8 cellular contexts compared by ENCODE assay signal in the genomic region with DNA sequence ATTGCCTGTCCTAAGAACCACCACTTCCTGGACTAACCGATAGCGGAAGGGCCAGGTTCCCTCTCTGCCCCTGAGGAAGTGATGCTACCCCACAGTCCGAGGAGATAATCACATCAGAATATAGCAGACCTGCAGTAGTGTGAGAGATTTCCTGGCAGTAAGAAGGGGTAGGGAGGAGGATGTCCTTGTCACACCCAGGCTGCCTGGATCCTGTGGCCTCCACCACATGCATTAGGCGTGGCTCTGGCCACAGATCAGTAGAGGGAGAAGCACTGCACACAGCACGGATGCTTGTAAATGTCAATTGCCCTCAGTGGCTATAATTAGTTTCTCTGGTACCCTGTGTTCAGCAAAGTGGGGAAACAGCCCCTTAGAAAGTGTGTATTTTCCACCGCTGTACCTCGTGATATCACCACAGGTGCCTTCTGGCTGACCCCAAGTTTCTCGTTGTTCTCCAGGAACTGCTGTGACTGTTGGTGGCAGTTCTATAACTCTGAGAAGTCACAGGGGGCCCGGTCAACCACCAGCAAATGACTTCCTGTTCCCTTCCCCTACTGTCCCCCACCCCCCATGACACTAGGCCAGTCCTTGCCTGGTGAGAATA.
DNase-seq lines count a peak whose midpoint lies in the region; ATAC-seq and TF ChIP-seq lines count a peak whose summit lies in the region.

No MANE protein-coding gene starts in this region.

- no peaks in the 10 kb centered on the region for H3K9me3 ChIP-seq in BE2C

- no peaks in the 10 kb centered on the region for H3K9me3 Mint-ChIP-seq in activated CD8-positive, alpha-beta memory T cell treated with anti-CD3 and anti-CD28 coated beads, Interleukin-2, amount 10 ng/mL, durations not matched to agents 7 days and 5 days (ENCODE audit: low read depth)

- H3K36me3 Mint-ChIP-seq in activated CD8-positive, alpha-beta memory T cell treated with anti-CD3 and anti-CD28 coated beads, Interleukin-2, amount 10 ng/mL, durations not matched to agents 7 days and 5 days = peaks cover 36% of the 10 kb centered on the region

- no peak overlapping the region for H3K27ac ChIP-seq in foreskin keratinocyte

- H3K27ac Mint-ChIP-seq in activated CD8-positive, alpha-beta memory T cell treated with anti-CD3 and anti-CD28 coated beads, Interleukin-2, amount 10 ng/mL, durations not matched to agents 7 days and 5 days = peak overlapping the region; percentile 92

- H3K27me3 Mint-ChIP-seq in activated CD8-positive, alpha-beta memory T cell treated with anti-CD3 and anti-CD28 coated beads, Interleukin-2, amount 10 ng/mL, durations not matched to agents 7 days and 5 days = no peaks in the 10 kb centered on the region

- CTCF ChIA-PET in activated CD8-positive, alpha-beta memory T cell treated with anti-CD3 and anti-CD28 coated beads, Interleukin-2, amount 10 ng/mL, durations not matched to agents 7 days and 5 days (lab: Charles Lee) = interaction anchor here (0.6 to 8.4 kb wide), 10 partner anchors 9 to 119 kb away, joined by 3 to 79 read pairs (median 6); no protein-coding TSS in a partner anchor

- H3K4me3 Mint-ChIP-seq in activated CD8-positive, alpha-beta memory T cell treated with anti-CD3 and anti-CD28 coated beads, Interleukin-2, amount 10 ng/mL, durations not matched to agents 7 days and 5 days = peak overlapping the region; percentile 54

- H3K4me1 ChIP-seq in foreskin keratinocyte (peaks cover 21% of the 10 kb centered on the region), BE2C (no peaks in the 10 kb centered on the region)

- no peaks in the 10 kb centered on the region for H3K36me3 ChIP-seq in BE2C

- DNase-seq in CD1c-positive myeloid dendritic cell (ENCODE audit: extremely low spot score) = peak; percentile 66
- peak; percentile 95 for DNase-seq in activated CD8-positive, alpha-beta memory T cell treated with anti-CD3 and anti-CD28 coated beads, Interleukin-2, amount 10 ng/mL, durations not matched to agents 7 days and 5 days
- DNase-seq in stimulated activated CD8-positive, alpha-beta memory T cell treated with anti-CD3 and anti-CD28 coated beads, Interleukin-4, amount 100 ng/mL, for 48 hours = peak; percentile 67
- no peak for DNase-seq in foreskin keratinocyte
- no peak for DNase-seq in BE2C
- DNase-seq in NCI-H1417 (lab: John Stamatoyannopoulos, UW) = no peak

- peaks cover 89% of the 10 kb centered on the region for H3K4me1 Mint-ChIP-seq in activated CD8-positive, alpha-beta memory T cell treated with anti-CD3 and anti-CD28 coated beads, Interleukin-2, amount 10 ng/mL, durations not matched to agents 7 days and 5 days

- TF ChIP-seq CTCF in foreskin keratinocyte (conservative IDR thresholded peaks at IDR 0.05) (no peak), BE2C (IDR thresholded peaks at IDR 0.05; ENCODE audit: low read depth, low read length) (no peak)

- H3K27me3 ChIP-seq in foreskin keratinocyte (no peaks in the 10 kb centered on the region), BE2C (peaks cover 12% of the 10 kb centered on the region)

- H3K4me3 ChIP-seq in BE2C (ENCODE audit: low read depth, low read length) = no peak overlapping the region

- peak; percentile 52 for ATAC-seq in GM19324 (IDR thresholded peaks at IDR 0.05; ENCODE audit: low FRiP score, unreplicated experiment)
- ATAC-seq in HG03175 (IDR thresholded peaks at IDR 0.05; ENCODE audit: unreplicated experiment) = peak; percentile 89
- peak; percentile 85 for ATAC-seq in activated CD8-positive, alpha-beta memory T cell treated with anti-CD3 and anti-CD28 coated beads, Interleukin-2, amount 10 ng/mL, durations not matched to agents 7 days and 5 days
- ATAC-seq in foreskin keratinocyte = no peak

Comparison
In these comparisons a context has a peak if more than half of its experiments do, and no peak if none do; other contexts are left out.
1. DNase-seq: peak in CD1c-positive myeloid dendritic cell (single experiment), activated CD8-positive, alpha-beta memory T cell treated with anti-CD3 and anti-CD28 coated beads, Interleukin-2, amount 10 ng/mL, durations not matched to agents 7 days and 5 days (single experiment) and stimulated activated CD8-positive, alpha-beta memory T cell treated with anti-CD3 and anti-CD28 coated beads, Interleukin-4, amount 100 ng/mL, for 48 hours (single experiment); none in foreskin keratinocyte (0 of 2), BE2C (single experiment) and NCI-H1417 (0 of 3).